ENCODE assay signal across 9 cellular contexts in genomic region chr19:2867025-2867991, GRCh38. TPM values are rescaled to one million over a fixed set of nuclear protein-coding genes. Genes with fewer than 3 reads are reported as not detected.
DNase-seq lines count a peak whose midpoint lies in the region; ATAC-seq, FAIRE-seq and TF ChIP-seq lines count a peak whose summit lies in the region.
"Had no signal": no experiment of that assay in that cellular context is flagged by ENCODE, and none has a peak within 500 bp of the region (broad histone marks: within the 10 kb centered on the region; RNA-seq: fewer than 3 reads in every experiment).

ZNF556 (plus strand) TSS chr19:2867335; CDS start chr19:2867422, 87 bp downstream.

- H3K4me3 ChIP-seq in Karpas-422 (ENCODE audit: low read length) (no peak within 1 kb of the TSS), kidney (ENCODE audit: low read length in 2 of 2) (peak within 1 kb of the TSS; percentile 40 to 64)

- H4K20me1 ChIP-seq in Karpas-422 (ENCODE audit: insufficient read depth, low read depth, low read length), result no peaks in the 10 kb centered on the region

- no peak within 1 kb of the TSS for H2AFZ ChIP-seq in Karpas-422 (ENCODE audit: low read length)

- intact Hi-C loops in kidney (cut with DNase I), result no loop called here

- H3K27ac Mint-ChIP-seq in T-helper 17 cell (no peak within 1 kb of the TSS), osteocyte (ENCODE audit: unreplicated experiment) (no peak within 1 kb of the TSS)

- H3K9ac ChIP-seq in Karpas-422 (ENCODE audit: low read length) (no peak within 1 kb of the TSS), kidney (ENCODE audit: low read length in 2 of 2) (peak within 1 kb of the TSS in 1 of 2 donors; percentile 46)

- no peak within 1 kb of the TSS for H3K4me2 ChIP-seq in Karpas-422 (ENCODE audit: low read depth, low read length, poor library complexity, severe bottlenecking)

- no peaks in the 10 kb centered on the region for H3K4me1 ChIP-seq in Karpas-422 (ENCODE audit: low read length)
- H3K4me1 ChIP-seq in kidney (ENCODE audit: control insufficient read depth in 1 of 2, insufficient read depth in 1 of 2, low read depth in 1 of 2, low read length in 2 of 2), result peaks cover 0 to 2% of the 10 kb centered on the region in 2 donors

- H3K9me3 ChIP-seq in Karpas-422 (ENCODE audit: low read length) (no peaks in the 10 kb centered on the region), kidney (ENCODE audit: control insufficient read depth in 1 of 2, low read length in 2 of 2) (no peaks in the 10 kb centered on the region), T-helper 17 cell (ENCODE audit: control insufficient read depth, low read length, poor library complexity, severe bottlenecking) (no peaks in the 10 kb centered on the region)

- H3K79me2 ChIP-seq in Karpas-422 (ENCODE audit: low read length), result no peaks in the 10 kb centered on the region

- H3K27ac ChIP-seq in Karpas-422 (ENCODE audit: low read length) (no peak within 1 kb of the TSS), kidney (ENCODE audit: low read depth in 2 of 2, low read length in 2 of 2) (peak within 1 kb of the TSS in 1 of 2 donors; percentile 11)
- H3K27ac ChIP-seq: HL-60 had no signal

- FAIRE-seq in kidney (lab: Jason Lieb, UNC), result peak; percentile 39

- H3K9me2 ChIP-seq in Karpas-422 (replicated peaks; ENCODE audit: insufficient read depth, low read length), result no peaks in the 10 kb centered on the region

- H3K27me3 ChIP-seq in Karpas-422 (ENCODE audit: low read length), result no peaks in the 10 kb centered on the region

- TF ChIP-seq CTCF in kidney (IDR thresholded peaks at IDR 0.05; ENCODE audit: borderline replicate concordance, extremely low read depth, insufficient read depth) (no peak), osteocyte (IDR thresholded peaks at IDR 0.05) (no peak)

- peak; percentile 98 for DNase-seq in DMS 273 treated with DMSO at 0.1 percent for 48 hours (lab: John Stamatoyannopoulos, UW)
- DNase-seq in Karpas-422, result peak; percentile 87
- DNase-seq in RPMI8226, result peak; percentile 86
- peak; percentile 86 for DNase-seq in kidney
- DNase-seq in mesenteric fat pad (ENCODE audit: low spot score), result no peak
- no peak for DNase-seq in T-helper 17 cell
- no peak for DNase-seq in osteocyte (ENCODE audit: extremely low spot score, unreplicated experiment)
- no peak for DNase-seq in activated gamma-delta T cell treated with Interleukin-2 at 50 U/mL for 16 hours

- peaks cover 5% of the 10 kb centered on the region for H3K4me1 Mint-ChIP-seq in T-helper 17 cell
- H3K4me1 Mint-ChIP-seq in osteocyte (ENCODE audit: unreplicated experiment), result no peaks in the 10 kb centered on the region

- H3K27me3 Mint-ChIP-seq in T-helper 17 cell (peaks cover 19% of the 10 kb centered on the region), osteocyte (ENCODE audit: unreplicated experiment) (no peaks in the 10 kb centered on the region)

- peaks cover 3% of the 10 kb centered on the region for H3K9me3 Mint-ChIP-seq in osteocyte (ENCODE audit: unreplicated experiment)

- no peak for ATAC-seq in T-helper 17 cell

- H3K36me3 Mint-ChIP-seq in T-helper 17 cell (ENCODE audit: low read depth) (no peaks in the 10 kb centered on the region), osteocyte (ENCODE audit: unreplicated experiment) (no peaks in the 10 kb centered on the region)

- H3K36me3 ChIP-seq in Karpas-422 (ENCODE audit: insufficient read depth, low read length), result no peaks in the 10 kb centered on the region
- no peaks in the 10 kb centered on the region for H3K36me3 ChIP-seq in kidney (ENCODE audit: control insufficient read depth in 1 of 2, insufficient read depth in 2 of 2, low read length in 2 of 2)

- H3K4me3 Mint-ChIP-seq in T-helper 17 cell (no peak within 1 kb of the TSS), osteocyte (ENCODE audit: unreplicated experiment) (no peak within 1 kb of the TSS)

RNA-seq across cellular contexts. Expression of gene ZNF556, which starts in this region (rescaled TPM):
- not detected in 2 replicates for total RNA-seq in Karpas-422 (2014; rRNA removed; shearing (Covaris generic); ENCODE audit: low replicate concordance)
- total RNA-seq in kidney (0.76 TPM), mesenteric fat pad (not detected), T-helper 17 cell (not detected), osteocyte (not detected in 2 replicates)
- 0.56 TPM for polyA plus RNA-seq in kidney (ENCODE audit: insufficient read depth, low read depth, low replicate concordance)

Comparison
In these comparisons a context has a peak if more than half of its experiments do, and no peak if none do; other contexts are left out.
1. Peak in DNase-seq in Karpas-422; RNA of the gene not detected or under 1 TPM.
2. Peak in DNase-seq and H3K4me3 ChIP-seq in kidney; RNA of the gene not detected or under 1 TPM.
3. DNase-seq: peak in DMS 273 treated with DMSO at 0.1 percent for 48 hours (single experiment) and RPMI8226 (single experiment); none in mesenteric fat pad (single experiment), T-helper 17 cell (0 of 3), osteocyte (single experiment) and activated gamma-delta T cell treated with Interleukin-2 at 50 U/mL for 16 hours (single experiment).